In genomic region chr1:39842726-39843305, GRCh38 we compare ENCODE assay signal across 14 cellular contexts. TPM values are rescaled to one million over a fixed set of nuclear protein-coding genes. Genes with fewer than 3 reads are reported as not detected.
DNase-seq lines count a peak whose midpoint lies in the region; ATAC-seq and TF ChIP-seq lines count a peak whose summit lies in the region.
"Had no signal": no experiment of that assay in that cellular context is flagged by ENCODE, and none has a peak within 500 bp of the region (broad histone marks: within the 10 kb centered on the region; RNA-seq: fewer than 3 reads in every experiment).

No MANE protein-coding gene starts in this region.

- H3K27me3 ChIP-seq in GM23248 (replicated peaks; ENCODE audit: insufficient read depth) (no peaks in the 10 kb centered on the region), body of pancreas (no peaks in the 10 kb centered on the region)
- H3K27me3 ChIP-seq: BE2C, neutrophil had no signal

- H3K4me1 ChIP-seq in GM23248 (ENCODE audit: insufficient read depth), result peaks cover 15% of the 10 kb centered on the region
- peaks cover 62% of the 10 kb centered on the region for H3K4me1 ChIP-seq in body of pancreas

- no peak overlapping the region for H2AFZ ChIP-seq in GM23248

- H3K79me2 ChIP-seq in GM23248 (ENCODE audit: insufficient read depth), result 0 out of 2 replicates have a peak, but pooled peaks cover 6% of the 10 kb centered on the region

- H3K9me3 ChIP-seq in KOPT-K1 (ENCODE audit: insufficient read depth, low read length, poor library complexity, severe bottlenecking) (no peaks in the 10 kb centered on the region), GM23248 (ENCODE audit: low read depth) (no peaks in the 10 kb centered on the region), body of pancreas (no peaks in the 10 kb centered on the region)
- H3K9me3 ChIP-seq: BE2C, neutrophil had no signal

- intact Hi-C loops in body of pancreas (cut with DNase I), result no loop called here

- no peak for TF ChIP-seq CTCF in body of pancreas (IDR thresholded peaks at IDR 0.05)

- DNase-seq in C1 segment of cervical spinal cord (lab: John Stamatoyannopoulos, UW) (peak in 10 of 14 donors; percentile 6 to 71 (median 29)), NOMO-1 treated with dmso at 0.1 percent for 144 hours (lab: John Stamatoyannopoulos, UW; ENCODE audit: unreplicated experiment) (peak; percentile 36), hippocampal formation (lab: John Stamatoyannopoulos, UW) (peak; percentile 51 to 85), GM23248 (no peak), OCI-M1 (lab: John Stamatoyannopoulos, UW) (no peak), body of pancreas (no peak)
- DNase-seq: BE2C; H9; IMR-90; NCI-H526; stimulated activated CD4-positive, alpha-beta T cell treated with anti-CD3 and anti-CD28 coated beads, Interleukin-2, amount 100 ng/mL, for 24 hours had no signal

- in situ Hi-C loops in GM23248 (cut with MboI), result no loop called here

- H3K27ac ChIP-seq in KOPT-K1 (ENCODE audit: low read depth, low read length, poor library complexity, severe bottlenecking) (peak overlapping the region; percentile 8), GM23248 (no peak overlapping the region), body of pancreas (peak overlapping the region in 1 of 4 donors; percentile 81)
- H3K27ac ChIP-seq: neutrophil had no signal

- H3K9me2 ChIP-seq in GM23248 (ENCODE audit: insufficient read depth), result no peaks in the 10 kb centered on the region

- H3K9ac ChIP-seq in GM23248, result no peak overlapping the region

- TF ChIP-seq POLR2A in body of pancreas (IDR thresholded peaks at IDR 0.05), result no peak

- peaks cover 18% of the 10 kb centered on the region for H3F3A ChIP-seq in GM23248 (ENCODE audit: insufficient read depth)

- no peak overlapping the region for H3K4me3 ChIP-seq in GM23248
- no peak overlapping the region for H3K4me3 ChIP-seq in body of pancreas

- 93 to 97% methylated on average over 5 of the region's 5 CpGs for WGBS in GM23248 (ENCODE audit: low coverage in 1 of 2, low lambda C conversion rate in 2 of 2, missing lambda C conversion rate in 2 of 2), 2 experiments
- 77 to 84% methylated on average over 5 of the region's 5 CpGs for WGBS in body of pancreas, 2 donors

- H4K20me1 ChIP-seq in GM23248 (ENCODE audit: insufficient read depth), result no peaks in the 10 kb centered on the region

- H3K4me2 ChIP-seq in GM23248 (ENCODE audit: unreplicated experiment), result no peak overlapping the region

- H3K36me3 ChIP-seq in KOPT-K1 (ENCODE audit: insufficient read depth, low read length), result peaks cover 86% of the 10 kb centered on the region
- H3K36me3 ChIP-seq in GM23248 (ENCODE audit: low read depth), result peaks cover 66% of the 10 kb centered on the region
- peaks cover 0 to 15% of the 10 kb centered on the region in 2 donors for H3K36me3 ChIP-seq in body of pancreas (replicated peaks in 1 of 2; ENCODE audit: insufficient read depth in 1 of 2, low read depth in 2 of 2)
- H3K36me3 ChIP-seq: neutrophil had no signal

- no peak for ATAC-seq in GM21360 (IDR thresholded peaks at IDR 0.05; ENCODE audit: unreplicated experiment)
- ATAC-seq in body of pancreas, result no peak

RNA-seq across cellular contexts. Expression of gene TRIT1, which starts 40.5 kb away (rescaled TPM):
- total RNA-seq in GM23248 (2014; rRNA removed; shearing (Covaris generic)), result 17.1 and 25.8 TPM in 2 replicates
- polyA plus RNA-seq in GM23248 (2016; fragmentation: Nextera tagmentation; extraction: Ambion mirVana), result 16.2 and 16.9 TPM in 2 replicates
- total RNA-seq in body of pancreas, result 10 to 100 TPM; 15.8 to 30.7 TPM

RNA-seq across cellular contexts. Expression of gene BMP8B, which starts 54.2 kb away (rescaled TPM):
- total RNA-seq in GM23248 (2014; rRNA removed; shearing (Covaris generic)), result not detected in 2 replicates
- not detected in 2 replicates for polyA plus RNA-seq in GM23248 (2016; fragmentation: Nextera tagmentation; extraction: Ambion mirVana)
- total RNA-seq in body of pancreas, result 1 to 10 TPM; 2.3 to 5.4 TPM
- total RNA-seq: IMR-90 had no signal
- polyA plus RNA-seq: IMR-90 had no signal

RNA-seq across cellular contexts. Expression of gene MYCL, which starts 58.9 kb away (rescaled TPM):
- 0.32 TPM in 1 of 2 replicates, not detected in the other for total RNA-seq in GM23248 (2014; rRNA removed; shearing (Covaris generic))
- polyA plus RNA-seq in GM23248 (2016; fragmentation: Nextera tagmentation; extraction: Ambion mirVana), result 0.34 TPM in 1 of 2 replicates, not detected in the other
- 10 to 100 TPM; 28.3 to 33.0 TPM for total RNA-seq in body of pancreas

Comparison
In these comparisons a context has a peak if more than half of its experiments do, and no peak if none do; other contexts are left out.
1. DNase-seq: peak in C1 segment of cervical spinal cord (10 of 14), NOMO-1 treated with dmso at 0.1 percent for 144 hours (single experiment) and hippocampal formation (2 of 2); none in GM23248 (single experiment), OCI-M1 (single experiment) and body of pancreas (0 of 4).
2. RNA of gene MYCL, which starts 58.9 kb away (total RNA-seq): 28.3 to 33.0 TPM in body of pancreas; 0.32 TPM in GM23248; every median in the first group is over 10 times any median in the second.